23 cellular contexts compared by ENCODE assay signal in the genomic region with DNA sequence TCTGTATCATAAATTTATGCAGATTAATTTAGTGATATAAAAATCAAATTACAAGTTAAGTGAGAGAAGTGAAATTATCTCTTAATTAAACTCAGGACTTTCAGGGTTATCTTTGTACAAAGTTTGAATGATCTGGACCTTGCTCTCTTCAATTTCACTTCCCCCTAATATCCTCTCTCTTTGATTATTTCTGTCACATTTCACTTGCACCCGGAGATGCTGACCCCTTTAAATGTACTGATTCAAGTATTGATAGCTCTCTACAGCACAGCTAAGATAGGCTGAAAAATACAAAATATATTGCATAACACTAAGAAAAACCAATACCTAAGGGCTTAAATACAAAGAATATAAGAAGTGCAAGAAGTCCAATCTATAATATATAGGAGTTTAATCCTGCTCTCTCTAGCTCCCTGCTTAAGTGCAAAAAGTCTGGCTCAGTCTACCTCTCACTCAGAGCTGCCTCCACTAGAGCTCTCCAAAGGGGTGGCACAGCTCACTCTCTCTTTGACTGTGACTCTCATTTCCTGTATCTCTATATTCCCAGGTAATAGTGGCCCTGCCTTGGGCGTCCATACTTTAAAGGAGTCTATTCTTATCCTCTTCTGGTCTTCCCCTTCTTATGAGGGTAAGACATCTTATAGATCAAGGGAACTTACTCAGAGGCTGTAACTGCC.
"Had no signal": no experiment of that assay in that cellular context is flagged by ENCODE, and none has a peak within 500 bp of the region (broad histone marks: within the 10 kb centered on the region; RNA-seq: fewer than 3 reads in every experiment).

No MANE protein-coding gene starts in this region.

- H3K36me3 Mint-ChIP-seq: naive thymus-derived CD8-positive, alpha-beta T cell; stimulated activated effector memory CD8-positive, alpha-beta T cell treated with anti-CD3 and anti-CD28 coated beads, Interleukin-12 subunit alpha, Interleukin-12 subunit beta, amount 100 ng/mL, for 72 hours had no signal

- H3K27ac Mint-ChIP-seq: effector memory CD8-positive, alpha-beta T cell; naive thymus-derived CD8-positive, alpha-beta T cell; nephron progenitor cell; stimulated activated effector memory CD8-positive, alpha-beta T cell treated with anti-CD3 and anti-CD28 coated beads, Interleukin-12 subunit alpha, Interleukin-12 subunit beta, amount 100 ng/mL, for 72 hours; stimulated activated naive CD8-positive, alpha-beta T cell treated with anti-CD3 and anti-CD28 coated beads, Interleukin-15, amount 100 ng/mL, for 72 hours had no signal

- H3K4me2 ChIP-seq: hepatocyte had no signal

- DNase-seq: cortex of kidney; effector memory CD8-positive, alpha-beta T cell; heart left ventricle; kidney; mesendoderm; midbrain; naive thymus-derived CD8-positive, alpha-beta T cell; nephron progenitor cell; occipital lobe; ovary; posterior cingulate gyrus; psoas muscle; right cardiac atrium; sigmoid colon; stimulated activated CD4-positive, alpha-beta T cell treated with anti-CD3 and anti-CD28 coated beads, Interleukin-2, amount 100 ng/mL, for 24 hours; stimulated activated CD4-positive, alpha-beta T cell treated with anti-CD3 and anti-CD28 coated beads, Interleukin-4, amount 100 ng/mL, for 24 hours; stimulated activated naive CD8-positive, alpha-beta T cell treated with anti-CD3 and anti-CD28 coated beads, Interleukin-15, amount 100 ng/mL, for 72 hours; transverse colon had no signal

- ATAC-seq: effector memory CD8-positive, alpha-beta T cell; left lobe of liver; naive thymus-derived CD8-positive, alpha-beta T cell; psoas muscle; right cardiac atrium; stimulated activated effector memory CD8-positive, alpha-beta T cell treated with anti-CD3 and anti-CD28 coated beads, Interleukin-12 subunit alpha, Interleukin-12 subunit beta, amount 100 ng/mL, for 72 hours; stimulated activated naive CD8-positive, alpha-beta T cell treated with anti-CD3 and anti-CD28 coated beads, Interleukin-15, amount 100 ng/mL, for 72 hours had no signal

- H3K4me1 Mint-ChIP-seq: naive thymus-derived CD8-positive, alpha-beta T cell; stimulated activated effector memory CD8-positive, alpha-beta T cell treated with anti-CD3 and anti-CD28 coated beads, Interleukin-12 subunit alpha, Interleukin-12 subunit beta, amount 100 ng/mL, for 72 hours; stimulated activated naive CD8-positive, alpha-beta T cell treated with anti-CD3 and anti-CD28 coated beads, Interleukin-15, amount 100 ng/mL, for 72 hours had no signal

- H3K79me2 ChIP-seq: hepatocyte had no signal

- H3K4me1 ChIP-seq: psoas muscle, sigmoid colon, transverse colon had no signal

- FAIRE-seq: frontal cortex had no signal

- H2AFZ ChIP-seq: hepatocyte had no signal

- H3K9me3 Mint-ChIP-seq: naive thymus-derived CD8-positive, alpha-beta T cell; nephron progenitor cell; stimulated activated effector memory CD8-positive, alpha-beta T cell treated with anti-CD3 and anti-CD28 coated beads, Interleukin-12 subunit alpha, Interleukin-12 subunit beta, amount 100 ng/mL, for 72 hours; stimulated activated naive CD8-positive, alpha-beta T cell treated with anti-CD3 and anti-CD28 coated beads, Interleukin-15, amount 100 ng/mL, for 72 hours had no signal

- H3K36me3 ChIP-seq: heart left ventricle, ovary, sigmoid colon, suprapubic skin, transverse colon had no signal

- H3K4me3 ChIP-seq: heart left ventricle, hepatocyte, ovary, psoas muscle, sigmoid colon, suprapubic skin, transverse colon had no signal

- H3K9me3 ChIP-seq: heart left ventricle, ovary, psoas muscle, sigmoid colon, suprapubic skin, transverse colon had no signal

- H3K27me3 Mint-ChIP-seq: effector memory CD8-positive, alpha-beta T cell; naive thymus-derived CD8-positive, alpha-beta T cell; stimulated activated naive CD8-positive, alpha-beta T cell treated with anti-CD3 and anti-CD28 coated beads, Interleukin-15, amount 100 ng/mL, for 72 hours had no signal

- H3K27me3 ChIP-seq: heart left ventricle, hepatocyte, ovary, sigmoid colon, suprapubic skin, transverse colon had no signal

- H3K27ac ChIP-seq: heart left ventricle, hepatocyte, ovary, psoas muscle, sigmoid colon, suprapubic skin, transverse colon had no signal

- H3K4me3 Mint-ChIP-seq: effector memory CD8-positive, alpha-beta T cell; naive thymus-derived CD8-positive, alpha-beta T cell; nephron progenitor cell; stimulated activated effector memory CD8-positive, alpha-beta T cell treated with anti-CD3 and anti-CD28 coated beads, Interleukin-12 subunit alpha, Interleukin-12 subunit beta, amount 100 ng/mL, for 72 hours; stimulated activated naive CD8-positive, alpha-beta T cell treated with anti-CD3 and anti-CD28 coated beads, Interleukin-15, amount 100 ng/mL, for 72 hours had no signal
